In genomic region chr9:130499804-130500263, GRCh38 we compare ENCODE assay signal across 15 cellular contexts. TPM values are rescaled to one million over a fixed set of nuclear protein-coding genes. Genes with fewer than 3 reads are reported as not detected.
A peak's percentile ranks its signal among the peaks of the same experiment; 100 is the strongest.
DNase-seq lines count a peak whose midpoint lies in the region; ATAC-seq, FAIRE-seq and TF ChIP-seq lines count a peak whose summit lies in the region.
"Had no signal": no experiment of that assay in that cellular context is flagged by ENCODE, and none has a peak within 500 bp of the region (broad histone marks: within the 10 kb centered on the region; RNA-seq: fewer than 3 reads in every experiment).

No MANE protein-coding gene starts in this region.

- TF ChIP-seq CTCF in right atrium auricular region (IDR thresholded peaks at IDR 0.05) (no peak), GM13977 (IDR thresholded peaks at IDR 0.05; ENCODE audit: extremely low read depth, insufficient read depth, missing control alignments) (no peak)

- in situ Hi-C loops in GM13977 (cut with MboI; ENCODE audit: low pct_unique_long_range_greater_than_20kb, low sequenced_read_pairs, unreplicated experiment) = no loop called here

- H3K4me3 ChIP-seq in right atrium auricular region = no peak overlapping the region
- H3K4me3 ChIP-seq: SJSA1 had no signal

- H3K27ac ChIP-seq in right atrium auricular region = no peak overlapping the region
- H3K27ac ChIP-seq: SJSA1 had no signal

- no peak for FAIRE-seq in HTR-8/SVneo (lab: Jason Lieb, UNC)

- peak; percentile 83 for ATAC-seq in Right ventricle myocardium superior (ENCODE audit: poor library complexity)
- ATAC-seq in esophagus mucosa = peak; percentile 97
- peak; percentile 42 for ATAC-seq in stimulated activated memory B cell treated with anti-CD40 and anti-IgM and Interleukin-4, amounts not matched to agents 10 μg/mL and 1 μg/mL and 100 μg/mL, for 72 hours
- no peak for ATAC-seq in GM19452 (IDR thresholded peaks at IDR 0.05; ENCODE audit: unreplicated experiment)
- ATAC-seq: CD8-positive, alpha-beta T cell had no signal

- H3K4me1 ChIP-seq in right atrium auricular region = no peaks in the 10 kb centered on the region
- H3K4me1 ChIP-seq: SJSA1 had no signal

- no peaks in the 10 kb centered on the region for H3K27me3 ChIP-seq in right atrium auricular region
- H3K27me3 ChIP-seq: SJSA1 had no signal

- intact Hi-C loops in Right ventricle myocardium superior (cut with DNase I) = no loop called here

- DNase-seq in Right ventricle myocardium superior (no peak), right atrium auricular region (ENCODE audit: low spot score) (no peak), NCI-H2196 treated with DMSO at 0.1 percent for 48 hours (lab: John Stamatoyannopoulos, UW; ENCODE audit: unreplicated experiment) (peak; percentile 4), HTR-8/SVneo (ENCODE audit: insufficient read length, low spot score) (no peak), GM13977 (ENCODE audit: low spot score) (no peak)
- DNase-seq: activated B cell treated with CpG ODN at 0.5 μM for 24 hours; activated effector memory CD4-positive, alpha-beta T cell treated with anti-CD3 and anti-CD28 coated beads, Interleukin-2, amount 50 U/mL, for 16 hours; CD8-positive, alpha-beta T cell; kidney glomerular epithelial cell; NCI-H2227 treated with DMSO at 0.1 percent for 48 hours; stimulated activated naive CD4-positive, alpha-beta T cell treated with Interleukin-2 at 50 U/mL for 16 hours had no signal

- H3K4me1 Mint-ChIP-seq in stimulated activated memory B cell treated with anti-CD40 and anti-IgM and Interleukin-4, amounts not matched to agents 10 μg/mL and 1 μg/mL and 100 μg/mL, for 72 hours = no peaks in the 10 kb centered on the region
- H3K4me1 Mint-ChIP-seq: activated B cell treated with CpG ODN at 0.5 μM for 24 hours had no signal

- H3K27me3 Mint-ChIP-seq in stimulated activated memory B cell treated with anti-CD40 and anti-IgM and Interleukin-4, amounts not matched to agents 10 μg/mL and 1 μg/mL and 100 μg/mL, for 72 hours = peaks cover 36% of the 10 kb centered on the region

- peaks cover 0 to 4% of the 10 kb centered on the region in 2 donors for H3K9me3 ChIP-seq in right atrium auricular region

- no peaks in the 10 kb centered on the region for H3K36me3 Mint-ChIP-seq in stimulated activated memory B cell treated with anti-CD40 and anti-IgM and Interleukin-4, amounts not matched to agents 10 μg/mL and 1 μg/mL and 100 μg/mL, for 72 hours
- H3K36me3 Mint-ChIP-seq: CD8-positive, alpha-beta T cell had no signal

- H3K4me3 Mint-ChIP-seq in stimulated activated memory B cell treated with anti-CD40 and anti-IgM and Interleukin-4, amounts not matched to agents 10 μg/mL and 1 μg/mL and 100 μg/mL, for 72 hours = no peak overlapping the region
- H3K4me3 Mint-ChIP-seq: activated B cell treated with CpG ODN at 0.5 μM for 24 hours; CD8-positive, alpha-beta T cell had no signal

- peaks cover 10% of the 10 kb centered on the region for H3K9me3 Mint-ChIP-seq in stimulated activated memory B cell treated with anti-CD40 and anti-IgM and Interleukin-4, amounts not matched to agents 10 μg/mL and 1 μg/mL and 100 μg/mL, for 72 hours

- H3K36me3 ChIP-seq in right atrium auricular region = peaks cover 36% of the 10 kb centered on the region
- H3K36me3 ChIP-seq: SJSA1 had no signal

- H3K27ac Mint-ChIP-seq in stimulated activated memory B cell treated with anti-CD40 and anti-IgM and Interleukin-4, amounts not matched to agents 10 μg/mL and 1 μg/mL and 100 μg/mL, for 72 hours = no peak overlapping the region
- H3K27ac Mint-ChIP-seq: activated B cell treated with CpG ODN at 0.5 μM for 24 hours; CD8-positive, alpha-beta T cell had no signal

RNA-seq across cellular contexts. Expression of gene ASS1, which starts 55.1 kb away (rescaled TPM):
- 74.4 TPM for total RNA-seq in Right ventricle myocardium superior
- total RNA-seq in right atrium auricular region = 100 to 1,000 TPM in 1 of 2 donors, 10 to 100 TPM in 1; 75.3 to 110 TPM
- 101 TPM for total RNA-seq in esophagus mucosa
- total RNA-seq: CD8-positive, alpha-beta T cell had no signal
